ENCODE assay signal across 10 cellular contexts in genomic region chr18:51077217-51077616, GRCh38. TPM values are rescaled to one million over a fixed set of nuclear protein-coding genes. Genes with fewer than 3 reads are reported as not detected.
DNase-seq lines count a peak whose midpoint lies in the region; ATAC-seq lines count a peak whose summit lies in the region.
"Had no signal": no experiment of that assay in that cellular context is flagged by ENCODE, and none has a peak within 500 bp of the region (broad histone marks: within the 10 kb centered on the region; RNA-seq: fewer than 3 reads in every experiment).

No MANE protein-coding gene starts in this region.

- H3K36me3 ChIP-seq in ACC112 (ENCODE audit: insufficient read depth, low read length) (peaks cover 63% of the 10 kb centered on the region), Karpas-422 (ENCODE audit: insufficient read depth, low read length) (peaks cover 66% of the 10 kb centered on the region; the same call in 1 of the 2 replicates)

- no peaks in the 10 kb centered on the region for H3K27me3 Mint-ChIP-seq in activated T-helper 1 cell treated with anti-CD3 and anti-CD28 coated beads, Interleukin-12 subunit alpha, Interleukin-12 subunit beta, Interleukin-2, Interleukin-4 antibody, amounts not matched to agents 30 ng/mL and 10 ng/mL and 1 ng/mL, durations not matched to agents 14 hours and 24 hours and 36 hours (ENCODE audit: insufficient read depth)

- no peaks in the 10 kb centered on the region for H3K9me3 ChIP-seq in Karpas-422 (ENCODE audit: low read length)

- H3K4me1 Mint-ChIP-seq in activated T-helper 1 cell treated with anti-CD3 and anti-CD28 coated beads, Interleukin-12 subunit alpha, Interleukin-12 subunit beta, Interleukin-2, Interleukin-4 antibody, amounts not matched to agents 30 ng/mL and 10 ng/mL and 1 ng/mL, durations not matched to agents 14 hours and 24 hours and 36 hours (ENCODE audit: low read depth), result peaks cover 26% of the 10 kb centered on the region

- H3K4me2 ChIP-seq in Karpas-422 (ENCODE audit: low read depth, low read length, poor library complexity, severe bottlenecking), result no peak overlapping the region

- peak; percentile 77 for ATAC-seq in GM19395 (IDR thresholded peaks at IDR 0.05; ENCODE audit: unreplicated experiment)
- peak; percentile 77 for ATAC-seq in HG02970 (IDR thresholded peaks at IDR 0.05; ENCODE audit: low FRiP score, unreplicated experiment)

- H3K9ac ChIP-seq in Karpas-422 (ENCODE audit: low read length), result no peak overlapping the region

- intact Hi-C loops in activated T-helper 1 cell treated with anti-CD3 and anti-CD28 coated beads, Interleukin-12 subunit alpha, Interleukin-12 subunit beta, Interleukin-2, Interleukin-4 antibody, amounts not matched to agents 30 ng/mL and 10 ng/mL and 1 ng/mL, durations not matched to agents 14 hours and 24 hours and 36 hours (cut with micrococcal nuclease), result no loop called here

- H3K4me1 ChIP-seq in ACC112 (ENCODE audit: control insufficient read depth, insufficient read depth, low read length, unreplicated experiment), result peaks cover 20% of the 10 kb centered on the region
- peaks cover 29% of the 10 kb centered on the region for H3K4me1 ChIP-seq in Karpas-422 (ENCODE audit: low read length)

- H3K27ac ChIP-seq in ACC112 (ENCODE audit: low read depth, low read length), result peak overlapping the region; percentile 50
- no peak overlapping the region for H3K27ac ChIP-seq in Karpas-422 (ENCODE audit: low read length)

- H3K4me3 ChIP-seq in ACC112 (ENCODE audit: low read depth, low read length), result no peak overlapping the region
- H3K4me3 ChIP-seq in Karpas-422 (ENCODE audit: low read length), result no peak overlapping the region

- no peaks in the 10 kb centered on the region for H3K27me3 ChIP-seq in ACC112 (ENCODE audit: insufficient read depth, low read length)
- H3K27me3 ChIP-seq in Karpas-422 (ENCODE audit: low read length), result no peaks in the 10 kb centered on the region

- no peak overlapping the region for H3K4me3 Mint-ChIP-seq in activated T-helper 1 cell treated with anti-CD3 and anti-CD28 coated beads, Interleukin-12 subunit alpha, Interleukin-12 subunit beta, Interleukin-2, Interleukin-4 antibody, amounts not matched to agents 30 ng/mL and 10 ng/mL and 1 ng/mL, durations not matched to agents 14 hours and 24 hours and 36 hours
- H3K4me3 Mint-ChIP-seq: nephron had no signal

- no peak overlapping the region for H2AFZ ChIP-seq in ACC112 (ENCODE audit: low read length, unreplicated experiment)
- H2AFZ ChIP-seq in Karpas-422 (ENCODE audit: low read length), result no peak overlapping the region

- DNase-seq in activated T-helper 1 cell treated with anti-CD3 and anti-CD28 coated beads, Interleukin-12 subunit alpha, Interleukin-12 subunit beta, Interleukin-2, Interleukin-4 antibody, amounts not matched to agents 30 ng/mL and 10 ng/mL and 1 ng/mL, durations not matched to agents 14 hours and 24 hours and 36 hours (ENCODE audit: low spot score), result no peak
- no peak for DNase-seq in Karpas-422
- no peak for DNase-seq in activated effector memory CD4-positive, alpha-beta T cell treated with anti-CD3 and anti-CD28 coated beads, Interleukin-2, amount 50 U/mL, for 16 hours
- DNase-seq in SIG-M5 (lab: John Stamatoyannopoulos, UW), result no peak
- no peak for DNase-seq in NCI-H187 treated with DMSO at 0.1 percent for 48 hours (lab: John Stamatoyannopoulos, UW)
- DNase-seq: NCI-H2081 treated with DMSO at 0.1 percent for 48 hours had no signal

- peak overlapping the region; percentile 29 for H3K27ac Mint-ChIP-seq in activated T-helper 1 cell treated with anti-CD3 and anti-CD28 coated beads, Interleukin-12 subunit alpha, Interleukin-12 subunit beta, Interleukin-2, Interleukin-4 antibody, amounts not matched to agents 30 ng/mL and 10 ng/mL and 1 ng/mL, durations not matched to agents 14 hours and 24 hours and 36 hours

- H3K36me3 Mint-ChIP-seq in activated T-helper 1 cell treated with anti-CD3 and anti-CD28 coated beads, Interleukin-12 subunit alpha, Interleukin-12 subunit beta, Interleukin-2, Interleukin-4 antibody, amounts not matched to agents 30 ng/mL and 10 ng/mL and 1 ng/mL, durations not matched to agents 14 hours and 24 hours and 36 hours (ENCODE audit: low read depth), result peaks cover 57% of the 10 kb centered on the region

- H3K9me3 Mint-ChIP-seq in activated T-helper 1 cell treated with anti-CD3 and anti-CD28 coated beads, Interleukin-12 subunit alpha, Interleukin-12 subunit beta, Interleukin-2, Interleukin-4 antibody, amounts not matched to agents 30 ng/mL and 10 ng/mL and 1 ng/mL, durations not matched to agents 14 hours and 24 hours and 36 hours, result no peaks in the 10 kb centered on the region
- H3K9me3 Mint-ChIP-seq: nephron had no signal

- no peaks in the 10 kb centered on the region for H3K9me2 ChIP-seq in Karpas-422 (replicated peaks; ENCODE audit: insufficient read depth, low read length)

- peaks cover 22% of the 10 kb centered on the region for H3K79me2 ChIP-seq in ACC112 (ENCODE audit: control insufficient read depth, insufficient read depth, low read length, unreplicated experiment)
- peaks cover 54% of the 10 kb centered on the region for H3K79me2 ChIP-seq in Karpas-422 (ENCODE audit: low read length)

- H4K20me1 ChIP-seq in Karpas-422 (ENCODE audit: insufficient read depth, low read depth, low read length), result peaks cover 14% of the 10 kb centered on the region

RNA-seq across cellular contexts. Expression of gene SMAD4, which starts 47.2 kb away (rescaled TPM):
- 84.4 and 88.7 TPM in 2 replicates for total RNA-seq in activated T-helper 1 cell treated with anti-CD3 and anti-CD28 coated beads, Interleukin-12 subunit alpha, Interleukin-12 subunit beta, Interleukin-2, Interleukin-4 antibody, amounts not matched to agents 30 ng/mL and 10 ng/mL and 1 ng/mL, durations not matched to agents 14 hours and 24 hours and 36 hours
- 68.1 and 101 TPM in 2 replicates for total RNA-seq in Karpas-422 (2014; rRNA removed; shearing (Covaris generic); ENCODE audit: low replicate concordance)
